10 cellular contexts compared by ENCODE assay signal in the genomic region with DNA sequence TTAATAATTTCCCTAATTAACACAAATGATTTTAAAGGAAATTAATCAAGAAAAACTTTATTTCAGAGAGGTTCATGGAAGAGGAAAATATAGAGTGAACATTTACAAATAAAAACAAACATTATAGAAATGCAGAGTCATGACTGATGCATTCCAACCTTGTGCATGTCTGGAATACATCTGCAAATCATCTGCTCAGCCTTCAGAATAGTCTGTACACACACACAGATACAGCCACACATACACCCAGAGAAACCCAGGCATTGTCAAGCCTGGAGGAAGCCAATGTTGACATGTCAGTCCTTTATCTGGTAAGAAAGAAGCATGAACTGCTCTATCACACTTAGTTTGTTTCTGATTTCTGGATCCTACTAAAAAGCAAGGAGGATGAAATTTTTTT.
A peak's percentile ranks its signal among the peaks of the same experiment; 100 is the strongest.
DNase-seq lines count a peak whose midpoint lies in the region; ATAC-seq, FAIRE-seq and TF ChIP-seq lines count a peak whose summit lies in the region.
"Had no signal": no experiment of that assay in that cellular context is flagged by ENCODE, and none has a peak within 500 bp of the region (broad histone marks: within the 10 kb centered on the region; RNA-seq: fewer than 3 reads in every experiment).

No MANE protein-coding gene starts in this region.

- H3K4me1 ChIP-seq in mammary epithelial cell (ENCODE audit: insufficient read depth, low read length) (peaks cover 12% of the 10 kb centered on the region), upper lobe of right lung (peaks cover 11% of the 10 kb centered on the region)

- H2AFZ ChIP-seq in mammary epithelial cell (ENCODE audit: low read depth, low read length) = no peak overlapping the region

- CTCF ChIA-PET in mammary epithelial cell (lab: Charles Lee; ENCODE audit: low non-redundant PET) (no interaction called here), HEK293T (lab: Yijun Ruan, JAX) (no interaction called here)

- H4K20me1 ChIP-seq in mammary epithelial cell (ENCODE audit: insufficient read depth, low read length) = no peaks in the 10 kb centered on the region

- H3K27ac ChIP-seq in mammary epithelial cell (ENCODE audit: insufficient read depth, low read depth, low read length) (peak overlapping the region; percentile 46), upper lobe of right lung (peak overlapping the region; percentile 32)
- H3K27ac ChIP-seq: HL-60 had no signal

- H3K9ac ChIP-seq in mammary epithelial cell (ENCODE audit: insufficient read depth, low read length) = no peak overlapping the region

- intact Hi-C loops in mammary epithelial cell (cut with micrococcal nuclease) (no loop called here), upper lobe of right lung (cut with DNase I) (loop anchor here (10.0 kb wide), 1 partner anchor 655 kb away; a partner anchor contains a TSS)

- peak; percentile 22 for ATAC-seq in left lobe of liver
- peak; percentile 56 for ATAC-seq in upper lobe of right lung

- in situ Hi-C loops in mammary epithelial cell (cut with MboI; ENCODE audit: low sequenced_read_pairs in 2 of 2) = loop anchor here (10.0 kb wide), 3 partner anchors 165 to 645 kb away; no protein-coding TSS in a partner anchor

- no peak for FAIRE-seq in GM12892 (lab: Jason Lieb, UNC)

- TF ChIP-seq CTCF in mammary epithelial cell (conservative IDR thresholded peaks at IDR 0.05 in 1 of 2, IDR thresholded peaks at IDR 0.05 in 1 of 2; ENCODE audit: extremely low read depth in 1 of 2, insufficient read depth in 1 of 2, low read depth in 1 of 2, low read length in 2 of 2) (no peak), upper lobe of right lung (IDR thresholded peaks at IDR 0.05) (no peak)

- H3K27me3 ChIP-seq in mammary epithelial cell (ENCODE audit: insufficient read depth, low read length) (no peaks in the 10 kb centered on the region), upper lobe of right lung (no peaks in the 10 kb centered on the region)

- H3K9me3 ChIP-seq in mammary epithelial cell (replicated peaks; ENCODE audit: insufficient read depth, low read length) (no peaks in the 10 kb centered on the region), upper lobe of right lung (no peaks in the 10 kb centered on the region)
- H3K9me3 ChIP-seq: mucosa of descending colon had no signal

- dilution Hi-C loops in mammary epithelial cell (cut with HindIII; ENCODE audit: low sequenced_read_pairs) = loop anchor here (5.0 kb wide), 1 partner anchor 172 kb away; no protein-coding TSS in a partner anchor

- H3K79me2 ChIP-seq in mammary epithelial cell (ENCODE audit: insufficient read depth, low read length) = no peaks in the 10 kb centered on the region

- H3K4me2 ChIP-seq in mammary epithelial cell (ENCODE audit: insufficient read depth, low read depth, low read length) = no peak overlapping the region

- peak; percentile 64 for DNase-seq in HCEC 1CT
- peak; percentile 45 for DNase-seq in mammary epithelial cell
- DNase-seq in left lobe of liver (ENCODE audit: low spot score) = no peak
- DNase-seq in upper lobe of right lung = no peak
- DNase-seq in HEK293T (ENCODE audit: extremely low spot score) = no peak
- DNase-seq in GM12892 (ENCODE audit: insufficient read length) = no peak
- DNase-seq in KG1 (lab: John Stamatoyannopoulos, UW) = no peak
- DNase-seq: activated T-cell treated with anti-CD3 and anti-CD28 coated beads, Interleukin-2, amount 50 U/mL, for 48 hours; mucosa of descending colon had no signal

- H3K4me3 ChIP-seq in mammary epithelial cell (replicated peaks in 1 of 3; ENCODE audit: insufficient read depth in 1 of 3, low read depth in 2 of 3, low read length in 3 of 3) (no peak overlapping the region), upper lobe of right lung (no peak overlapping the region)
- H3K4me3 ChIP-seq: mucosa of descending colon had no signal

- no peak for TF ChIP-seq POLR2A in GM12892 (IDR thresholded peaks at IDR 0.05; ENCODE audit: low read depth, low read length)

- POLR2A ChIA-PET in HEK293T (lab: Yijun Ruan, JAX) = no interaction called here

- H3K36me3 ChIP-seq in mammary epithelial cell (ENCODE audit: insufficient read depth, low read length) (no peaks in the 10 kb centered on the region), upper lobe of right lung (no peaks in the 10 kb centered on the region)

- TSS peak; percentile 68 for BruUV-seq in mammary epithelial cell (replicated peaks; lab: Mats Ljungman, UMichigan)

TF ChIP-seq in HEK293T, 16 proteins besides CTCF, POLR2A, EP300 and RAD21:
- TF ChIP-seq SP1 (IDR thresholded peaks at IDR 0.05) (no peak), SUZ12 (IDR thresholded peaks at IDR 0.05) (no peak), L3MBTL2 (conservative IDR thresholded peaks at IDR 0.05) (no peak), BHLHE40 (IDR thresholded peaks at IDR 0.05; ENCODE audit: borderline replicate concordance) (no peak), FOXA1 (IDR thresholded peaks at IDR 0.05) (no peak), CTBP1 (IDR thresholded peaks at IDR 0.05; ENCODE audit: borderline replicate concordance) (no peak), LEF1 (IDR thresholded peaks at IDR 0.05; ENCODE audit: borderline replicate concordance) (no peak), ZNF384 (IDR thresholded peaks at IDR 0.05) (no peak), FOXK2 (IDR thresholded peaks at IDR 0.05) (no peak), ARNT (IDR thresholded peaks at IDR 0.05) (no peak), NFRKB (IDR thresholded peaks at IDR 0.05) (no peak), HDGF (IDR thresholded peaks at IDR 0.05; ENCODE audit: borderline replicate concordance) (no peak)

Comparison
In these comparisons a context has a peak if more than half of its experiments do, and no peak if none do; other contexts are left out.
1. DNase-seq: peak in HCEC 1CT (single experiment) and mammary epithelial cell (single experiment); none in left lobe of liver (single experiment), upper lobe of right lung (single experiment), HEK293T (single experiment), GM12892 (single experiment) and KG1 (single experiment).